ENCODE assay signal across 9 cellular contexts in genomic region chr19:43638991-43639494, GRCh38. TPM values are rescaled to one million over a fixed set of nuclear protein-coding genes. Genes with fewer than 3 reads are reported as not detected.
DNase-seq lines count a peak whose midpoint lies in the region; ATAC-seq and FAIRE-seq lines count a peak whose summit lies in the region.
"Had no signal": no experiment of that assay in that cellular context is flagged by ENCODE, and none has a peak within 500 bp of the region (broad histone marks: within the 10 kb centered on the region; RNA-seq: fewer than 3 reads in every experiment).

No MANE protein-coding gene starts in this region.

- ATAC-seq in activated CD8-positive, alpha-beta T cell treated with anti-CD3 and anti-CD28 coated beads, Interleukin-2, amount 10 ng/mL, durations not matched to agents 7 days and 5 days, result no peak
- no peak for ATAC-seq in HG02840 (IDR thresholded peaks at IDR 0.05; ENCODE audit: low FRiP score, unreplicated experiment)
- ATAC-seq in HG03521 (IDR thresholded peaks at IDR 0.05; ENCODE audit: unreplicated experiment), result no peak

- H3K36me3 ChIP-seq in HUES48 (ENCODE audit: control insufficient read depth, insufficient read depth, low read length), result no peaks in the 10 kb centered on the region
- H3K36me3 ChIP-seq in iPS-15b (ENCODE audit: control insufficient read depth, insufficient read depth, low read length), result no peaks in the 10 kb centered on the region
- H3K36me3 ChIP-seq in small intestine (ENCODE audit: control insufficient read depth in 2 of 2, insufficient read depth in 2 of 2, low read length in 2 of 2), result no peaks in the 10 kb centered on the region

- 9 to 14% (median 10%) methylated on average over 10 to 15 of the region's 15 CpGs for WGBS in small intestine, 3 donors

- peaks cover 23% of the 10 kb centered on the region for H3K4me1 ChIP-seq in HUES48 (ENCODE audit: control insufficient read depth, insufficient read depth, low read length)
- H3K4me1 ChIP-seq in iPS-15b (ENCODE audit: control insufficient read depth, insufficient read depth, low read length), result peaks cover 7% of the 10 kb centered on the region
- no peaks in the 10 kb centered on the region for H3K4me1 ChIP-seq in small intestine (ENCODE audit: control insufficient read depth in 2 of 2, insufficient read depth in 1 of 2, low read depth in 1 of 2, low read length in 1 of 2)

- DNase-seq in activated CD8-positive, alpha-beta T cell treated with anti-CD3 and anti-CD28 coated beads, Interleukin-2, amount 10 ng/mL, durations not matched to agents 7 days and 5 days, result no peak
- no peak for DNase-seq in small intestine
- DNase-seq in stimulated activated naive CD4-positive, alpha-beta T cell treated with Interleukin-2 at 50 U/mL for 16 hours (lab: John Stamatoyannopoulos, UW), result no peak

- no peak overlapping the region for H3K27ac Mint-ChIP-seq in activated CD8-positive, alpha-beta T cell treated with anti-CD3 and anti-CD28 coated beads, Interleukin-2, amount 10 ng/mL, durations not matched to agents 7 days and 5 days

- H3K27me3 ChIP-seq in HUES48 (ENCODE audit: control insufficient read depth, insufficient read depth, low read length) (peaks cover 50% of the 10 kb centered on the region), iPS-15b (ENCODE audit: control insufficient read depth, insufficient read depth, low read length) (peaks cover 69% of the 10 kb centered on the region), small intestine (ENCODE audit: control insufficient read depth in 2 of 2, insufficient read depth in 2 of 2, low read length in 2 of 2) (peaks cover 0 to 8% of the 10 kb centered on the region in 2 donors)

- no peak overlapping the region for H3K9ac ChIP-seq in HUES48 (ENCODE audit: low read depth, low read length)
- no peak overlapping the region for H3K9ac ChIP-seq in iPS-15b (ENCODE audit: low read depth, low read length)

- peak overlapping the region; percentile 57 for H3K4me3 Mint-ChIP-seq in activated CD8-positive, alpha-beta T cell treated with anti-CD3 and anti-CD28 coated beads, Interleukin-2, amount 10 ng/mL, durations not matched to agents 7 days and 5 days

- no peaks in the 10 kb centered on the region for H3K36me3 Mint-ChIP-seq in activated CD8-positive, alpha-beta T cell treated with anti-CD3 and anti-CD28 coated beads, Interleukin-2, amount 10 ng/mL, durations not matched to agents 7 days and 5 days (ENCODE audit: low read depth)

- H3K4me3 ChIP-seq in HUES48 (ENCODE audit: low read depth, low read length) (peak overlapping the region; percentile 72), iPS-15b (ENCODE audit: low read depth, low read length) (peak overlapping the region; percentile 50), small intestine (ENCODE audit: low read depth in 1 of 2, low read length in 2 of 2) (peak overlapping the region; percentile 33 to 65)

- H3K27ac ChIP-seq in HUES48 (ENCODE audit: low read depth, low read length) (no peak overlapping the region), small intestine (ENCODE audit: low read depth in 1 of 2, low read length in 1 of 2) (no peak overlapping the region)

- H3K9me3 Mint-ChIP-seq in activated CD8-positive, alpha-beta T cell treated with anti-CD3 and anti-CD28 coated beads, Interleukin-2, amount 10 ng/mL, durations not matched to agents 7 days and 5 days (ENCODE audit: insufficient read depth), result no peaks in the 10 kb centered on the region

- peaks cover 55% of the 10 kb centered on the region for H3K27me3 Mint-ChIP-seq in activated CD8-positive, alpha-beta T cell treated with anti-CD3 and anti-CD28 coated beads, Interleukin-2, amount 10 ng/mL, durations not matched to agents 7 days and 5 days (ENCODE audit: low read depth)

- no peak for FAIRE-seq in small intestine (lab: Jason Lieb, UNC)

- CTCF ChIA-PET in activated CD8-positive, alpha-beta T cell treated with anti-CD3 and anti-CD28 coated beads, Interleukin-2, amount 10 ng/mL, durations not matched to agents 7 days and 5 days (lab: Charles Lee), result no interaction called here

- H3K4me1 Mint-ChIP-seq in activated CD8-positive, alpha-beta T cell treated with anti-CD3 and anti-CD28 coated beads, Interleukin-2, amount 10 ng/mL, durations not matched to agents 7 days and 5 days (ENCODE audit: low read depth), result peaks cover 17% of the 10 kb centered on the region

- H3K9me3 ChIP-seq in HUES48 (ENCODE audit: control insufficient read depth, insufficient read depth, low read length) (no peaks in the 10 kb centered on the region), iPS-15b (ENCODE audit: control insufficient read depth, insufficient read depth, low read length) (no peaks in the 10 kb centered on the region), small intestine (ENCODE audit: control insufficient read depth, low read depth) (no peaks in the 10 kb centered on the region)

- POLR2A ChIA-PET in activated CD8-positive, alpha-beta T cell treated with anti-CD3 and anti-CD28 coated beads, Interleukin-2, amount 10 ng/mL, durations not matched to agents 7 days and 5 days (lab: Charles Lee), result no interaction called here

RNA-seq across cellular contexts. Expression of gene CADM4, which starts 0.6 kb away (rescaled TPM):
- total RNA-seq in activated CD8-positive, alpha-beta T cell treated with anti-CD3 and anti-CD28 coated beads, Interleukin-2, amount 10 ng/mL, durations not matched to agents 7 days and 5 days, result under 1 TPM; 0.10 to 0.40 TPM
- 1 to 10 TPM in 2 of 3 donors, not detected in 1; 1.1 to 6.8 TPM for polyA plus RNA-seq in small intestine

RNA-seq across cellular contexts. Expression of gene ZNF428, which starts 19.6 kb away (rescaled TPM):
- total RNA-seq in activated CD8-positive, alpha-beta T cell treated with anti-CD3 and anti-CD28 coated beads, Interleukin-2, amount 10 ng/mL, durations not matched to agents 7 days and 5 days, result 10 to 100 TPM; 29.9 to 31.5 TPM
- 10 to 100 TPM; 16.8 to 43.2 (median 20.3) TPM for polyA plus RNA-seq in small intestine

RNA-seq across cellular contexts. Expression of gene SRRM5, which starts 27.2 kb away (rescaled TPM):
- total RNA-seq in activated CD8-positive, alpha-beta T cell treated with anti-CD3 and anti-CD28 coated beads, Interleukin-2, amount 10 ng/mL, durations not matched to agents 7 days and 5 days, result under 1 TPM; 0.71 to 0.73 TPM
- polyA plus RNA-seq in small intestine, result under 1 TPM; 0.27 to 0.67 (median 0.31) TPM
- total RNA-seq: HT1080, SK-MEL-5 had no signal

RNA-seq across cellular contexts. Expression of gene PLAUR, which starts 30.9 kb away (rescaled TPM):
- 10 to 100 TPM; 10.1 to 11.6 TPM for total RNA-seq in activated CD8-positive, alpha-beta T cell treated with anti-CD3 and anti-CD28 coated beads, Interleukin-2, amount 10 ng/mL, durations not matched to agents 7 days and 5 days
- polyA plus RNA-seq in small intestine, result 10 to 100 TPM in 2 of 3 donors, 1 to 10 TPM in 1; 4.9 to 17.6 (median 14.1) TPM

RNA-seq across cellular contexts. Expression of gene ZNF576, which starts 42.6 kb away (rescaled TPM):
- 10 to 100 TPM; 14.1 to 17.3 TPM for total RNA-seq in activated CD8-positive, alpha-beta T cell treated with anti-CD3 and anti-CD28 coated beads, Interleukin-2, amount 10 ng/mL, durations not matched to agents 7 days and 5 days
- polyA plus RNA-seq in small intestine, result 10 to 100 TPM; 14.9 to 24.2 (median 19.5) TPM
